Comparison of ENCODE assay signal across 18 cellular contexts in genomic region chr14:93838253-93838652, GRCh38. TPM values are rescaled to one million over a fixed set of nuclear protein-coding genes. Genes with fewer than 3 reads are reported as not detected.
DNase-seq lines count a peak whose midpoint lies in the region; ATAC-seq, FAIRE-seq and TF ChIP-seq lines count a peak whose summit lies in the region.
"Had no signal": no experiment of that assay in that cellular context is flagged by ENCODE, and none has a peak within 500 bp of the region (broad histone marks: within the 10 kb centered on the region; RNA-seq: fewer than 3 reads in every experiment).

No MANE protein-coding gene starts in this region.

- FAIRE-seq in bronchial epithelial cell (lab: Jason Lieb, UNC): no peak
- FAIRE-seq: G401.6, GM12892, H54 had no signal

- CTCF ChIA-PET in activated CD8-positive, alpha-beta T cell treated with anti-CD3 and anti-CD28 coated beads for 36 hours (lab: Charles Lee): no interaction called here
- CTCF ChIA-PET in activated CD8-positive, alpha-beta T cell treated with anti-CD3 and anti-CD28 coated beads, Interleukin-2, amount 10 ng/mL, durations not matched to agents 7 days and 5 days (lab: Charles Lee): no interaction called here

- H3K4me1 Mint-ChIP-seq in activated CD8-positive, alpha-beta T cell treated with anti-CD3 and anti-CD28 coated beads for 36 hours (ENCODE audit: low read depth): peaks cover 6% of the 10 kb centered on the region
- peaks cover 4% of the 10 kb centered on the region for H3K4me1 Mint-ChIP-seq in activated CD8-positive, alpha-beta T cell treated with anti-CD3 and anti-CD28 coated beads, Interleukin-2, amount 10 ng/mL, durations not matched to agents 7 days and 5 days (ENCODE audit: low read depth)
- no peaks in the 10 kb centered on the region for H3K4me1 Mint-ChIP-seq in osteocyte (ENCODE audit: unreplicated experiment)
- H3K4me1 Mint-ChIP-seq: CD4-positive, alpha-beta memory T cell had no signal

- H3K27ac Mint-ChIP-seq in activated CD8-positive, alpha-beta T cell treated with anti-CD3 and anti-CD28 coated beads for 36 hours: no peak overlapping the region
- H3K27ac Mint-ChIP-seq in activated CD8-positive, alpha-beta T cell treated with anti-CD3 and anti-CD28 coated beads, Interleukin-2, amount 10 ng/mL, durations not matched to agents 7 days and 5 days: no peak overlapping the region
- H3K27ac Mint-ChIP-seq in osteocyte (ENCODE audit: unreplicated experiment): no peak overlapping the region
- H3K27ac Mint-ChIP-seq: CD4-positive, alpha-beta memory T cell; HFFc6 had no signal

- intact Hi-C loops in activated CD8-positive, alpha-beta T cell treated with anti-CD3 and anti-CD28 coated beads for 36 hours (cut with micrococcal nuclease): no loop called here

- ATAC-seq in activated CD8-positive, alpha-beta T cell treated with anti-CD3 and anti-CD28 coated beads for 36 hours: peak; percentile 24
- no peak for ATAC-seq in activated CD8-positive, alpha-beta T cell treated with anti-CD3 and anti-CD28 coated beads, Interleukin-2, amount 10 ng/mL, durations not matched to agents 7 days and 5 days

- H3K4me3 ChIP-seq in bronchial epithelial cell (ENCODE audit: low read depth, low read length): no peak overlapping the region
- H3K4me3 ChIP-seq: HAP-1 had no signal

- peaks cover 9% of the 10 kb centered on the region for H3K9me3 Mint-ChIP-seq in activated CD8-positive, alpha-beta T cell treated with anti-CD3 and anti-CD28 coated beads for 36 hours
- H3K9me3 Mint-ChIP-seq in activated CD8-positive, alpha-beta T cell treated with anti-CD3 and anti-CD28 coated beads, Interleukin-2, amount 10 ng/mL, durations not matched to agents 7 days and 5 days (ENCODE audit: insufficient read depth): no peaks in the 10 kb centered on the region
- H3K9me3 Mint-ChIP-seq in osteocyte (ENCODE audit: unreplicated experiment): no peaks in the 10 kb centered on the region

- TF ChIP-seq CTCF in activated CD8-positive, alpha-beta T cell treated with anti-CD3 and anti-CD28 coated beads for 36 hours (IDR thresholded peaks at IDR 0.05): no peak
- TF ChIP-seq CTCF in bronchial epithelial cell (IDR thresholded peaks at IDR 0.05; ENCODE audit: insufficient read depth, low read length, severe bottlenecking): no peak
- no peak for TF ChIP-seq CTCF in osteocyte (IDR thresholded peaks at IDR 0.05)

- H3K27me3 ChIP-seq in bronchial epithelial cell (ENCODE audit: control insufficient read depth, insufficient read depth, low read length): no peaks in the 10 kb centered on the region

- H3K36me3 ChIP-seq in bronchial epithelial cell (ENCODE audit: control insufficient read depth, insufficient read depth, low read length): no peaks in the 10 kb centered on the region
- H3K36me3 ChIP-seq: HAP-1 had no signal

- POLR2A ChIA-PET in activated CD8-positive, alpha-beta T cell treated with anti-CD3 and anti-CD28 coated beads for 36 hours (lab: Charles Lee): interaction anchor here (0.6 kb wide), 1 partner anchor 212 kb away, joined by 3 read pairs; no protein-coding TSS in a partner anchor
- POLR2A ChIA-PET in activated CD8-positive, alpha-beta T cell treated with anti-CD3 and anti-CD28 coated beads, Interleukin-2, amount 10 ng/mL, durations not matched to agents 7 days and 5 days (lab: Charles Lee): no interaction called here

- no peak overlapping the region for H3K4me3 Mint-ChIP-seq in activated CD8-positive, alpha-beta T cell treated with anti-CD3 and anti-CD28 coated beads for 36 hours
- no peak overlapping the region for H3K4me3 Mint-ChIP-seq in activated CD8-positive, alpha-beta T cell treated with anti-CD3 and anti-CD28 coated beads, Interleukin-2, amount 10 ng/mL, durations not matched to agents 7 days and 5 days
- no peak overlapping the region for H3K4me3 Mint-ChIP-seq in osteocyte (ENCODE audit: unreplicated experiment)
- H3K4me3 Mint-ChIP-seq: CD4-positive, alpha-beta memory T cell; HFFc6 had no signal

- H3K36me3 Mint-ChIP-seq in activated CD8-positive, alpha-beta T cell treated with anti-CD3 and anti-CD28 coated beads for 36 hours (ENCODE audit: low read depth): no peaks in the 10 kb centered on the region
- no peaks in the 10 kb centered on the region for H3K36me3 Mint-ChIP-seq in activated CD8-positive, alpha-beta T cell treated with anti-CD3 and anti-CD28 coated beads, Interleukin-2, amount 10 ng/mL, durations not matched to agents 7 days and 5 days (ENCODE audit: low read depth)
- H3K36me3 Mint-ChIP-seq in osteocyte (ENCODE audit: unreplicated experiment): no peaks in the 10 kb centered on the region
- H3K36me3 Mint-ChIP-seq: CD4-positive, alpha-beta memory T cell had no signal

- DNase-seq in activated CD8-positive, alpha-beta T cell treated with anti-CD3 and anti-CD28 coated beads for 36 hours: no peak
- DNase-seq in activated CD8-positive, alpha-beta T cell treated with anti-CD3 and anti-CD28 coated beads, Interleukin-2, amount 10 ng/mL, durations not matched to agents 7 days and 5 days: no peak
- DNase-seq in OCI-M1 (lab: John Stamatoyannopoulos, UW) (peak; percentile 46), bronchial epithelial cell (ENCODE audit: low read depth) (peak; percentile 7), NCI-H146 treated with DMSO at 0.1 percent for 48 hours (lab: John Stamatoyannopoulos, UW; ENCODE audit: unreplicated experiment) (no peak), osteocyte (ENCODE audit: extremely low spot score, unreplicated experiment) (no peak)
- DNase-seq: C1 segment of cervical spinal cord; Caco-2; CD4-positive, alpha-beta memory T cell; DMS153; DND-41; GOT3; HFFc6 had no signal

- H3K27me3 Mint-ChIP-seq in activated CD8-positive, alpha-beta T cell treated with anti-CD3 and anti-CD28 coated beads for 36 hours: peaks cover 12% of the 10 kb centered on the region
- peaks cover 12% of the 10 kb centered on the region for H3K27me3 Mint-ChIP-seq in activated CD8-positive, alpha-beta T cell treated with anti-CD3 and anti-CD28 coated beads, Interleukin-2, amount 10 ng/mL, durations not matched to agents 7 days and 5 days (ENCODE audit: low read depth)
- H3K27me3 Mint-ChIP-seq in osteocyte (ENCODE audit: unreplicated experiment): peaks cover 4% of the 10 kb centered on the region

RNA-seq across cellular contexts. Expression of gene PRIMA1, which starts 50.0 kb away (rescaled TPM):
- not detected for total RNA-seq in activated CD8-positive, alpha-beta T cell treated with anti-CD3 and anti-CD28 coated beads for 36 hours
- not detected for total RNA-seq in activated CD8-positive, alpha-beta T cell treated with anti-CD3 and anti-CD28 coated beads, Interleukin-2, amount 10 ng/mL, durations not matched to agents 7 days and 5 days
- total RNA-seq in bronchial epithelial cell (not detected in 2 replicates), osteocyte (not detected in 2 replicates)
- total RNA-seq: A172; CD4-positive, alpha-beta memory T cell; HFFc6 had no signal

Comparison
In these comparisons a context has a peak if more than half of its experiments do, and no peak if none do; other contexts are left out.
1. DNase-seq: peak in OCI-M1 (single experiment) and bronchial epithelial cell (single experiment); none in activated CD8-positive, alpha-beta T cell treated with anti-CD3 and anti-CD28 coated beads for 36 hours (single experiment), activated CD8-positive, alpha-beta T cell treated with anti-CD3 and anti-CD28 coated beads, Interleukin-2, amount 10 ng/mL, durations not matched to agents 7 days and 5 days (single experiment), NCI-H146 treated with DMSO at 0.1 percent for 48 hours (single experiment) and osteocyte (single experiment).